28 cellular contexts compared by ENCODE assay signal in the genomic region with DNA sequence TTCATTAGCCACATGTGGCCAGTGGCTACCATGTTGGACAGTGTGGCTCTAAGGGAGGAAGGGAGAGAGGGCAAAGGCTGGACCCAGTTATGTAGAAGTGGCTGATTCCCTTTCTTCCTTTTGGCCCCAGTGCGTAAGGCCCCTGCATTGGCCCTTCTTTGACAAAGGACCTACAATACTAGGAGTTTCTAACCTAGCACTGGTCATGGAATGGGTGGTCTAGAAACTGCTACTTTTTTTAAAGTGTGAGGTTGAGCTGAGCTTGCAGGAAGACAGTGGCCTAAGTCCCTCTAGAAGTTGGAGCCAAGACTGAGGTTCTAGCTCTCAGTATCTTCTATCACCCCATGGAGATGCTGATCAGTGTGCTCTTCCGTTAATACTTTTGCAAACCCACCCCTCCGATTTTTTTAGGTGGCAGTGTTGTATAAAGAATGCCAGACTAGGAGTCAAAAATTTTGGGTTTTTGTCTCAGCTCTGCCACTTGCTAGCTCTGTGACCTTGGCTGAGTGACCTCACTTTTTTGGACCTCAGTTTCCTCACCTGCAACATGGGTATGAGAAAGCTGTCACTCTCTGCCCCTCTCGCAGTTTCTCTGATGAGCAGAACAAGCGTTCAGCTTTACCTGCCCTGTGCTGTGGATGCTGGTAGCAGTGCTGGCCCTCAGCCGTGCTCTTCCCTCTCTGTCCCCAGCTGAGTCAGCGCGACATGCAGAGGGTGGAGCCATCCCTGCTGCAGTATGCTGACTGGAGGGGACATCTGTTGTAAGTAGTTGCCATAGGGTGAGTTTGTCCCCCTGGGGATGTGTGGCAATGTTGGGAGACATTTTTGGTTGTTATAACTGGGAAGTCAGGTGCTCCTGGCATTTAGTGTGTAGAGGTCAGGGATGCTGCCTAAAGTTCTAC. TPM values are rescaled to one million over a fixed set of nuclear protein-coding genes. Genes with fewer than 3 reads are reported as not detected.
"Had no signal": no experiment of that assay in that cellular context is flagged by ENCODE, and none has a peak within 500 bp of the region (broad histone marks: within the 10 kb centered on the region; RNA-seq: fewer than 3 reads in every experiment).

No MANE protein-coding gene starts in this region.

- DNase-seq: effector CD4-positive, alpha-beta T cell; heart left ventricle; hippocampal formation; mammary epithelial cell; mucosa of descending colon; naive thymus-derived CD8-positive, alpha-beta T cell; posterior cingulate gyrus; sigmoid colon; stimulated activated CD4-positive, alpha-beta T cell treated with anti-CD3 and anti-CD28 coated beads, Interleukin-2, amount 100 ng/mL, for 24 hours; stimulated activated CD4-positive, alpha-beta T cell treated with anti-CD3 and anti-CD28 coated beads, Interleukin-4, amount 100 ng/mL, for 4 hours; stimulated activated naive CD4-positive, alpha-beta T cell; stomach; substantia nigra; transverse colon had no signal

- H3K9me3 ChIP-seq: heart left ventricle, mucosa of descending colon, neutrophil, sigmoid colon, stomach, thoracic aorta, transverse colon had no signal

- H3K4me3 Mint-ChIP-seq: naive thymus-derived CD8-positive, alpha-beta T cell had no signal

- H3K9me3 Mint-ChIP-seq: naive thymus-derived CD8-positive, alpha-beta T cell had no signal

- ATAC-seq: esophagus mucosa; heart left ventricle; left lobe of liver; mucosa of descending colon; naive thymus-derived CD8-positive, alpha-beta T cell had no signal

- H3K27me3 Mint-ChIP-seq: naive thymus-derived CD8-positive, alpha-beta T cell had no signal

- H3K36me3 ChIP-seq: transverse colon had no signal

- H3K27ac ChIP-seq: coronary artery, heart left ventricle, neutrophil, sigmoid colon, skin epidermis, stomach, thoracic aorta, transverse colon had no signal

- H3K4me3 ChIP-seq: coronary artery, heart left ventricle, mucosa of descending colon, sigmoid colon, skin epidermis, stomach, thoracic aorta, transverse colon had no signal

- H3K27me3 ChIP-seq: heart left ventricle, neutrophil, sigmoid colon, stomach, transverse colon had no signal

- H3K4me1 ChIP-seq: transverse colon had no signal

RNA-seq across cellular contexts. Expression of gene ACCS, which starts 6.9 kb away (rescaled TPM):
- polyA plus RNA-seq: neural cell had no signal

RNA-seq across cellular contexts. Expression of gene ACCSL, which starts 25.2 kb away (rescaled TPM):
- total RNA-seq: dermis microvascular lymphatic vessel endothelial cell; esophagus mucosa; fibroblast of lung; frontal cortex; glomerular endothelial cell; heart left ventricle; left lobe of liver; mammary epithelial cell; mucosa of descending colon; naive thymus-derived CD8-positive, alpha-beta T cell; osteoblast; pulmonary artery endothelial cell; stomach; thoracic aorta; transverse colon; urinary bladder had no signal
- polyA plus RNA-seq: fibroblast of lung; heart left ventricle; mammary epithelial cell; naive thymus-derived CD8-positive, alpha-beta T cell; neural cell; sigmoid colon; stomach; urinary bladder had no signal
